ENCODE assay signal across 11 cellular contexts in genomic region chr17:30554839-30555751, GRCh38.
DNase-seq lines count a peak whose midpoint lies in the region; ATAC-seq and TF ChIP-seq lines count a peak whose summit lies in the region.
"Had no signal": no experiment of that assay in that cellular context is flagged by ENCODE, and none has a peak within 500 bp of the region (broad histone marks: within the 10 kb centered on the region; RNA-seq: fewer than 3 reads in every experiment).

No MANE protein-coding gene starts in this region.

- peak; percentile 15 for DNase-seq in DMS53 (lab: John Stamatoyannopoulos, UW)
- DNase-seq in DMS53 treated with DMSO at 0.1 percent for 48 hours (lab: John Stamatoyannopoulos, UW; ENCODE audit: unreplicated experiment) = no peak
- DNase-seq in chondrocyte (ENCODE audit: low spot score) = peak; percentile 85
- peak; percentile 30 for DNase-seq in myocyte (ENCODE audit: low read depth)
- no peak for DNase-seq in activated CD4-positive, CD25-positive, alpha-beta regulatory T cell treated with anti-CD3 and anti-CD28 coated beads, Interleukin-2, amount 50 U/mL, for 72 hours
- DNase-seq: activated T-cell treated with anti-CD3 and anti-CD28 coated beads for 4 hours, hippocampal formation, NCI-H1105 had no signal

- no peak for ATAC-seq in GM19395 (IDR thresholded peaks at IDR 0.05; ENCODE audit: unreplicated experiment)
- ATAC-seq in HG02763 (IDR thresholded peaks at IDR 0.05; ENCODE audit: unreplicated experiment) = no peak

- H3K4me1 Mint-ChIP-seq in chondrocyte (ENCODE audit: low read depth) = peaks cover 3% of the 10 kb centered on the region

- H3K9me3 Mint-ChIP-seq in chondrocyte (ENCODE audit: low read depth) = no peaks in the 10 kb centered on the region

- H3K27ac Mint-ChIP-seq in chondrocyte (ENCODE audit: unreplicated experiment) = no peak overlapping the region

- H3K36me3 Mint-ChIP-seq in chondrocyte (ENCODE audit: low read depth) = no peaks in the 10 kb centered on the region

- no peak for TF ChIP-seq EP300 in Ishikawa (IDR thresholded peaks at IDR 0.05; ENCODE audit: borderline replicate concordance)

- peak; percentile 52 for TF ChIP-seq RAD21 in Ishikawa (IDR thresholded peaks at IDR 0.05; ENCODE audit: low read depth)

- peak; percentile 56 for TF ChIP-seq CTCF in chondrocyte (IDR thresholded peaks at IDR 0.05)

- H3K4me3 Mint-ChIP-seq in chondrocyte (ENCODE audit: unreplicated experiment) = no peak overlapping the region

- H3K27me3 Mint-ChIP-seq in chondrocyte (ENCODE audit: low read depth) = no peaks in the 10 kb centered on the region

TF ChIP-seq in Ishikawa, 13 proteins besides CTCF, POLR2A, EP300 and RAD21:
- no peak for TF ChIP-seq CREB1 (IDR thresholded peaks at IDR 0.05; ENCODE audit: low read depth)
- TF ChIP-seq ZBTB7A (IDR thresholded peaks at IDR 0.05; ENCODE audit: low read depth) = no peak
- TF ChIP-seq MAX (IDR thresholded peaks at IDR 0.05) = no peak
- no peak for TF ChIP-seq CEBPB (IDR thresholded peaks at IDR 0.05)
- no peak for TF ChIP-seq REST (IDR thresholded peaks at IDR 0.05; ENCODE audit: low read depth)
- TF ChIP-seq FOXM1 (IDR thresholded peaks at IDR 0.05; ENCODE audit: borderline replicate concordance, low read depth) = no peak
- no peak for TF ChIP-seq EGR1 (IDR thresholded peaks at IDR 0.05)
- TF ChIP-seq NFIC (IDR thresholded peaks at IDR 0.05) = no peak
- no peak for TF ChIP-seq USF1 (IDR thresholded peaks at IDR 0.05)
- no peak for TF ChIP-seq YY1 (IDR thresholded peaks at IDR 0.05; ENCODE audit: low read depth)
- no peak for TF ChIP-seq TEAD4 (IDR thresholded peaks at IDR 0.05)
- TF ChIP-seq TCF12 (IDR thresholded peaks at IDR 0.05; ENCODE audit: low read depth) = no peak
- no peak for TF ChIP-seq TAF1 (IDR thresholded peaks at IDR 0.05; ENCODE audit: low read depth)

Comparison
In these comparisons a context has a peak if more than half of its experiments do, and no peak if none do; other contexts are left out.
1. DNase-seq: peak in DMS53 (single experiment), chondrocyte (single experiment) and myocyte (single experiment); none in DMS53 treated with DMSO at 0.1 percent for 48 hours (single experiment) and activated CD4-positive, CD25-positive, alpha-beta regulatory T cell treated with anti-CD3 and anti-CD28 coated beads, Interleukin-2, amount 50 U/mL, for 72 hours (single experiment).